In genomic region chr3:5750874-5751273, GRCh38 we compare ENCODE assay signal across 24 cellular contexts.
"Had no signal": no experiment of that assay in that cellular context is flagged by ENCODE, and none has a peak within 500 bp of the region (broad histone marks: within the 10 kb centered on the region; RNA-seq: fewer than 3 reads in every experiment).

No MANE protein-coding gene starts in this region.

- H3K4me3 ChIP-seq: coronary artery, dorsolateral prefrontal cortex, esophagus squamous epithelium, gastrocnemius medialis, heart right ventricle, left lung, lower lobe of right lung, mucosa of descending colon had no signal

- H3K9me3 ChIP-seq: esophagus squamous epithelium, gastrocnemius medialis, heart right ventricle, left lung, lower lobe of right lung, mucosa of descending colon had no signal

- FAIRE-seq: colon, endothelial cell of umbilical vein, islet of Langerhans, keratinocyte had no signal

- ATAC-seq: gastrocnemius medialis, heart right ventricle, left cardiac atrium, left lung, left ventricle myocardium superior, lower lobe of right lung, mucosa of descending colon had no signal

- DNase-seq: dermis blood vessel endothelial cell; dorsolateral prefrontal cortex; effector CD4-positive, alpha-beta T cell; effector memory CD4-positive, alpha-beta T cell; esophagus squamous epithelium; foreskin fibroblast; foreskin melanocyte; gastrocnemius medialis; glutamatergic neuron; head of caudate nucleus; heart right ventricle; hippocampal formation; left cardiac atrium; left lung; left ventricle myocardium superior; lower lobe of right lung; mesenchymal stem cell; mucosa of descending colon; naive B cell had no signal

- H3K27me3 ChIP-seq: esophagus squamous epithelium, gastrocnemius medialis, heart right ventricle, left lung had no signal

- H3K36me3 ChIP-seq: esophagus squamous epithelium, gastrocnemius medialis, heart right ventricle, left lung, lower lobe of right lung had no signal

- H3K4me1 ChIP-seq: esophagus squamous epithelium, gastrocnemius medialis, heart right ventricle, lower lobe of right lung had no signal

- H3K27ac ChIP-seq: coronary artery, dorsolateral prefrontal cortex, esophagus squamous epithelium, gastrocnemius medialis, heart right ventricle, left lung, lower lobe of right lung had no signal
